In genomic region chr14:91220581-91221000, GRCh38 we compare ENCODE assay signal across 18 cellular contexts. TPM values are rescaled to one million over a fixed set of nuclear protein-coding genes. Genes with fewer than 3 reads are reported as not detected.
DNase-seq lines count a peak whose midpoint lies in the region; ATAC-seq and TF ChIP-seq lines count a peak whose summit lies in the region.
"Had no signal": no experiment of that assay in that cellular context is flagged by ENCODE, and none has a peak within 500 bp of the region (broad histone marks: within the 10 kb centered on the region; RNA-seq: fewer than 3 reads in every experiment).

No MANE protein-coding gene starts in this region.

- H3K9me3 Mint-ChIP-seq in natural killer cell treated with Interleukin-12 subunit alpha and Interleukin-12 subunit beta and Interleukin-15 and Interleukin-18, amount 100 ng/mL, for 72 hours = peaks cover 7% of the 10 kb centered on the region
- H3K9me3 Mint-ChIP-seq in natural killer cell = no peaks in the 10 kb centered on the region
- no peaks in the 10 kb centered on the region for H3K9me3 Mint-ChIP-seq in central memory CD8-positive, alpha-beta T cell
- H3K9me3 Mint-ChIP-seq: immature natural killer cell had no signal

- H3K4me3 ChIP-seq in lower lobe of right lung (no peak overlapping the region), tibial nerve (no peak overlapping the region), MM.1S (ENCODE audit: low read length) (no peak overlapping the region)
- H3K4me3 ChIP-seq: PC-9 had no signal

- H3K27me3 Mint-ChIP-seq in natural killer cell treated with Interleukin-12 subunit alpha and Interleukin-12 subunit beta and Interleukin-15 and Interleukin-18, amount 100 ng/mL, for 72 hours = no peaks in the 10 kb centered on the region
- H3K27me3 Mint-ChIP-seq in natural killer cell (ENCODE audit: low read depth in 2 of 2) = no peaks in the 10 kb centered on the region
- no peaks in the 10 kb centered on the region for H3K27me3 Mint-ChIP-seq in central memory CD8-positive, alpha-beta T cell

- H3K9me3 ChIP-seq in lower lobe of right lung = no peaks in the 10 kb centered on the region
- no peaks in the 10 kb centered on the region for H3K9me3 ChIP-seq in tibial nerve
- H3K9me3 ChIP-seq in MM.1S (replicated peaks; ENCODE audit: insufficient read depth, low read length) = no peaks in the 10 kb centered on the region
- H3K9me3 ChIP-seq: SK-N-SH had no signal

- no peaks in the 10 kb centered on the region for H3K9me2 ChIP-seq in MM.1S (replicated peaks; ENCODE audit: insufficient read depth, low read length)
- H3K9me2 ChIP-seq: SK-N-SH had no signal

- no peak for ATAC-seq in natural killer cell treated with Interleukin-12 subunit alpha and Interleukin-12 subunit beta and Interleukin-15 and Interleukin-18, amount 100 ng/mL, for 72 hours
- ATAC-seq in natural killer cell (no peak), lower lobe of right lung (peak; percentile 38 to 52), GM18519 (IDR thresholded peaks at IDR 0.05; ENCODE audit: low FRiP score, unreplicated experiment) (no peak), GM21717 (IDR thresholded peaks at IDR 0.05; ENCODE audit: unreplicated experiment) (no peak)
- no peak for ATAC-seq in central memory CD8-positive, alpha-beta T cell (replicated peaks; ENCODE audit: extremely low read depth, poor library complexity, severe bottlenecking)

- DNase-seq in natural killer cell treated with Interleukin-12 subunit alpha and Interleukin-12 subunit beta and Interleukin-15 and Interleukin-18, amount 100 ng/mL, for 72 hours (ENCODE audit: low spot score) = no peak
- DNase-seq in natural killer cell (no peak), lower lobe of right lung (no peak), tibial nerve (ENCODE audit: low spot score in 2 of 2) (no peak), MM.1S (no peak)
- no peak for DNase-seq in central memory CD8-positive, alpha-beta T cell (ENCODE audit: low spot score in 2 of 2)
- DNase-seq: activated CD8-positive, alpha-beta memory T cell treated with anti-CD3 and anti-CD28 coated beads for 24 hours; activated effector memory CD4-positive, alpha-beta T cell treated with anti-CD3 and anti-CD28 coated beads, Interleukin-2, amount 50 U/mL, for 16 hours; erythroblast; immature natural killer cell; mesendoderm; NCI-H2081 treated with DMSO at 0.1 percent for 48 hours; NCI-H748 treated with DMSO at 0.1 percent for 48 hours; PC-9; retina; SK-N-SH had no signal

- intact Hi-C loops in natural killer cell (cut with micrococcal nuclease) (no loop called here), lower lobe of right lung (cut with DNase I) (no loop called here)

- H3K36me3 ChIP-seq in lower lobe of right lung (peaks cover 42% of the 10 kb centered on the region), tibial nerve (peaks cover 0 to 97% (median 13%) of the 10 kb centered on the region in 3 donors), MM.1S (replicated peaks; ENCODE audit: insufficient read depth, low read length) (no peaks in the 10 kb centered on the region)

- TF ChIP-seq CTCF in natural killer cell (IDR thresholded peaks at IDR 0.05) = no peak
- TF ChIP-seq CTCF in lower lobe of right lung (IDR thresholded peaks at IDR 0.05) = no peak
- no peak for TF ChIP-seq CTCF in tibial nerve (IDR thresholded peaks at IDR 0.05)
- no peak for TF ChIP-seq CTCF in MM.1S (IDR thresholded peaks at IDR 0.05; ENCODE audit: low read length)

- H4K20me1 ChIP-seq in MM.1S (ENCODE audit: insufficient read depth, low read length) = no peaks in the 10 kb centered on the region

- H3K9ac ChIP-seq in MM.1S (ENCODE audit: low read length) = no peak overlapping the region
- H3K9ac ChIP-seq: SK-N-SH had no signal

- TF ChIP-seq POLR2A in tibial nerve (IDR thresholded peaks at IDR 0.05) = no peak

- H3K79me2 ChIP-seq in MM.1S (ENCODE audit: low read length) = no peaks in the 10 kb centered on the region

- H3K4me3 Mint-ChIP-seq in natural killer cell treated with Interleukin-12 subunit alpha and Interleukin-12 subunit beta and Interleukin-15 and Interleukin-18, amount 100 ng/mL, for 72 hours = no peak overlapping the region
- no peak overlapping the region for H3K4me3 Mint-ChIP-seq in natural killer cell
- H3K4me3 Mint-ChIP-seq in central memory CD8-positive, alpha-beta T cell = no peak overlapping the region

- no peaks in the 10 kb centered on the region for H3K27me3 ChIP-seq in lower lobe of right lung (ENCODE audit: low read depth)
- H3K27me3 ChIP-seq in tibial nerve = no peaks in the 10 kb centered on the region
- H3K27me3 ChIP-seq in MM.1S (replicated peaks; ENCODE audit: insufficient read depth, low read length) = no peaks in the 10 kb centered on the region

- H3K27ac ChIP-seq in lower lobe of right lung (peak overlapping the region; percentile 86), tibial nerve (peak overlapping the region in 1 of 4 donors; percentile 35), MM.1S (ENCODE audit: low read length) (no peak overlapping the region)
- H3K27ac ChIP-seq: PC-9 had no signal

- peaks cover 43 to 49% of the 10 kb centered on the region in 2 donors for H3K4me1 Mint-ChIP-seq in natural killer cell treated with Interleukin-12 subunit alpha and Interleukin-12 subunit beta and Interleukin-15 and Interleukin-18, amount 100 ng/mL, for 72 hours (ENCODE audit: low read depth in 2 of 2)
- H3K4me1 Mint-ChIP-seq in natural killer cell = peaks cover 40 to 51% of the 10 kb centered on the region in 2 donors
- peaks cover 37% of the 10 kb centered on the region for H3K4me1 Mint-ChIP-seq in central memory CD8-positive, alpha-beta T cell

- peaks cover 66% of the 10 kb centered on the region for H3K4me1 ChIP-seq in lower lobe of right lung
- H3K4me1 ChIP-seq in tibial nerve = peaks cover 0 to 7% (median 0%) of the 10 kb centered on the region in 4 donors
- no peaks in the 10 kb centered on the region for H3K4me1 ChIP-seq in MM.1S (ENCODE audit: low read length)

- H3K4me2 ChIP-seq in MM.1S (ENCODE audit: low read depth, low read length) = no peak overlapping the region
- H3K4me2 ChIP-seq: PC-9, SK-N-SH had no signal

- H3K27ac Mint-ChIP-seq in natural killer cell treated with Interleukin-12 subunit alpha and Interleukin-12 subunit beta and Interleukin-15 and Interleukin-18, amount 100 ng/mL, for 72 hours = peak overlapping the region; percentile 63 to 65
- peak overlapping the region in 1 of 2 donors; percentile 83 for H3K27ac Mint-ChIP-seq in natural killer cell
- peak overlapping the region; percentile 5 for H3K27ac Mint-ChIP-seq in central memory CD8-positive, alpha-beta T cell (ENCODE audit: low read depth)

- peak in 1 of 2 donors; percentile 20 for TF ChIP-seq EP300 in tibial nerve (IDR thresholded peaks at IDR 0.05)

- 88 to 94% methylated on average over 8 to 9 of the region's 9 CpGs for WGBS in tibial nerve, 2 donors

- H3K36me3 Mint-ChIP-seq in natural killer cell treated with Interleukin-12 subunit alpha and Interleukin-12 subunit beta and Interleukin-15 and Interleukin-18, amount 100 ng/mL, for 72 hours = peaks cover 22% of the 10 kb centered on the region
- peaks cover 7% of the 10 kb centered on the region for H3K36me3 Mint-ChIP-seq in natural killer cell
- peaks cover 20% of the 10 kb centered on the region for H3K36me3 Mint-ChIP-seq in central memory CD8-positive, alpha-beta T cell (ENCODE audit: insufficient read depth)

- no peaks in the 10 kb centered on the region for H3F3A ChIP-seq in MM.1S (ENCODE audit: insufficient read depth, low read length)

- no peak overlapping the region for H2AFZ ChIP-seq in MM.1S (ENCODE audit: low read length)
- H2AFZ ChIP-seq: PC-9 had no signal

RNA-seq across cellular contexts. Expression of gene GPR68, which starts 23.9 kb away (rescaled TPM):
- total RNA-seq in natural killer cell treated with Interleukin-12 subunit alpha and Interleukin-12 subunit beta and Interleukin-15 and Interleukin-18, amount 100 ng/mL, for 72 hours = 10 to 100 TPM; 17.4 to 30.2 TPM
- total RNA-seq in natural killer cell (10 to 100 TPM in 2 of 3 donors, 1 to 10 TPM in 1; 7.6 to 24.0 (median 15.7) TPM), lower lobe of right lung (3.4 TPM), tibial nerve (1 to 10 TPM in 1 of 4 donors, under 1 TPM in 3; 0.21 to 4.1 (median 0.52) TPM)
- total RNA-seq: PC-9 had no signal

Comparison
In these comparisons a context has a peak if more than half of its experiments do, and no peak if none do; other contexts are left out.
1. ATAC-seq: peak in lower lobe of right lung (2 of 2); none in natural killer cell treated with Interleukin-12 subunit alpha and Interleukin-12 subunit beta and Interleukin-15 and Interleukin-18, amount 100 ng/mL, for 72 hours (0 of 2), natural killer cell (0 of 3), central memory CD8-positive, alpha-beta T cell (single experiment), GM18519 (single experiment) and GM21717 (single experiment).